Comparison of ENCODE assay signal across 26 cellular contexts in genomic region chr9:70630971-70631370, GRCh38.
A peak's percentile ranks its signal among the peaks of the same experiment; 100 is the strongest.
DNase-seq lines count a peak whose midpoint lies in the region; ATAC-seq, FAIRE-seq and TF ChIP-seq lines count a peak whose summit lies in the region.
"Had no signal": no experiment of that assay in that cellular context is flagged by ENCODE, and none has a peak within 500 bp of the region (broad histone marks: within the 10 kb centered on the region; RNA-seq: fewer than 3 reads in every experiment).

No MANE protein-coding gene starts in this region.

- no peaks in the 10 kb centered on the region for H3K36me3 ChIP-seq in BLaER1
- no peaks in the 10 kb centered on the region for H3K36me3 ChIP-seq in Loucy (ENCODE audit: insufficient read depth, low read length)
- H3K36me3 ChIP-seq: BE2C; BLaER1 treated with 17β-estradiol and CSF1 and Interleukin-3, amounts not matched to agents 10 nM and 100 nM had no signal

- H3K4me2 ChIP-seq in BLaER1 (peak overlapping the region; percentile 14), Loucy (ENCODE audit: low read depth, low read length, poor library complexity, severe bottlenecking) (peak overlapping the region; percentile 76)

- no peaks in the 10 kb centered on the region for H3K9me3 Mint-ChIP-seq in activated T-helper 17 cell treated with anti-CD3 and anti-CD28 coated beads, Interleukin-2, amount 50 U/mL, for 72 hours
- H3K9me3 Mint-ChIP-seq in stimulated activated effector memory CD8-positive, alpha-beta T cell treated with anti-CD3 and anti-CD28 coated beads, Interleukin-12 subunit alpha, Interleukin-12 subunit beta, amount 100 ng/mL, for 72 hours, result no peaks in the 10 kb centered on the region
- H3K9me3 Mint-ChIP-seq: CD4-positive, alpha-beta memory T cell; CD8-positive, alpha-beta memory T cell had no signal

- H3K4me3 Mint-ChIP-seq in activated T-helper 17 cell treated with anti-CD3 and anti-CD28 coated beads, Interleukin-2, amount 50 U/mL, for 72 hours, result no peak overlapping the region
- H3K4me3 Mint-ChIP-seq in stimulated activated effector memory CD8-positive, alpha-beta T cell treated with anti-CD3 and anti-CD28 coated beads, Interleukin-12 subunit alpha, Interleukin-12 subunit beta, amount 100 ng/mL, for 72 hours, result no peak overlapping the region
- H3K4me3 Mint-ChIP-seq: CD4-positive, alpha-beta memory T cell; CD4-positive, CD25-positive, alpha-beta regulatory T cell; CD8-positive, alpha-beta memory T cell had no signal

- no peak for FAIRE-seq in RCC 7860 (lab: Jason Lieb, UNC)
- FAIRE-seq: A204.1, GM12878, GM12892, GM18507 had no signal

- H3K27me3 ChIP-seq in BLaER1 (no peaks in the 10 kb centered on the region), Loucy (ENCODE audit: insufficient read depth, low read length, poor library complexity, severe bottlenecking) (no peaks in the 10 kb centered on the region)
- H3K27me3 ChIP-seq: BE2C; BLaER1 treated with 17β-estradiol and CSF1 and Interleukin-3, amounts not matched to agents 10 nM and 100 nM had no signal

- H3K4me1 Mint-ChIP-seq in activated T-helper 17 cell treated with anti-CD3 and anti-CD28 coated beads, Interleukin-2, amount 50 U/mL, for 72 hours, result no peaks in the 10 kb centered on the region
- H3K4me1 Mint-ChIP-seq in stimulated activated effector memory CD8-positive, alpha-beta T cell treated with anti-CD3 and anti-CD28 coated beads, Interleukin-12 subunit alpha, Interleukin-12 subunit beta, amount 100 ng/mL, for 72 hours, result peaks cover 6% of the 10 kb centered on the region

- H3K79me2 ChIP-seq in Loucy (ENCODE audit: insufficient read depth, low read length), result no peaks in the 10 kb centered on the region

- H4K20me1 ChIP-seq in BLaER1 (no peaks in the 10 kb centered on the region), Loucy (ENCODE audit: insufficient read depth, low read length, poor library complexity, severe bottlenecking) (no peaks in the 10 kb centered on the region)
- H4K20me1 ChIP-seq: BLaER1 treated with 17β-estradiol and CSF1 and Interleukin-3, amounts not matched to agents 10 nM and 100 nM had no signal

- ATAC-seq in activated T-helper 17 cell treated with anti-CD3 and anti-CD28 coated beads, Interleukin-2, amount 50 U/mL, for 72 hours (replicated peaks), result no peak
- no peak for ATAC-seq in stimulated activated effector memory CD8-positive, alpha-beta T cell treated with anti-CD3 and anti-CD28 coated beads, Interleukin-12 subunit alpha, Interleukin-12 subunit beta, amount 100 ng/mL, for 72 hours
- ATAC-seq: GM12878 had no signal

- H3K36me3 Mint-ChIP-seq in activated T-helper 17 cell treated with anti-CD3 and anti-CD28 coated beads, Interleukin-2, amount 50 U/mL, for 72 hours (ENCODE audit: low read depth), result no peaks in the 10 kb centered on the region
- H3K36me3 Mint-ChIP-seq in stimulated activated effector memory CD8-positive, alpha-beta T cell treated with anti-CD3 and anti-CD28 coated beads, Interleukin-12 subunit alpha, Interleukin-12 subunit beta, amount 100 ng/mL, for 72 hours, result no peaks in the 10 kb centered on the region
- H3K36me3 Mint-ChIP-seq: CD4-positive, alpha-beta memory T cell; CD4-positive, CD25-positive, alpha-beta regulatory T cell; CD8-positive, alpha-beta memory T cell had no signal

- no peaks in the 10 kb centered on the region for H3K9me2 ChIP-seq in Loucy (replicated peaks; ENCODE audit: low read depth, low read length)

- no peak overlapping the region for H3K27ac Mint-ChIP-seq in activated T-helper 17 cell treated with anti-CD3 and anti-CD28 coated beads, Interleukin-2, amount 50 U/mL, for 72 hours
- H3K27ac Mint-ChIP-seq in stimulated activated effector memory CD8-positive, alpha-beta T cell treated with anti-CD3 and anti-CD28 coated beads, Interleukin-12 subunit alpha, Interleukin-12 subunit beta, amount 100 ng/mL, for 72 hours, result no peak overlapping the region
- H3K27ac Mint-ChIP-seq: CD4-positive, alpha-beta memory T cell; CD4-positive, CD25-positive, alpha-beta regulatory T cell had no signal

- DNase-seq in NCI-H1048 (lab: John Stamatoyannopoulos, UW) (peak; percentile 46), RCC 7860 (ENCODE audit: low spot score) (no peak), AG20443 (ENCODE audit: low spot score) (no peak)
- DNase-seq in stimulated activated effector memory CD8-positive, alpha-beta T cell treated with anti-CD3 and anti-CD28 coated beads, Interleukin-12 subunit alpha, Interleukin-12 subunit beta, amount 100 ng/mL, for 72 hours (ENCODE audit: low spot score in 2 of 2), result no peak
- DNase-seq: 8988T; BE2C; CD4-positive, alpha-beta memory T cell; CD4-positive, CD25-positive, alpha-beta regulatory T cell; CD8-positive, alpha-beta memory T cell; COR-L47; DMS 273 treated with DMSO at 0.1 percent for 48 hours; DMS153; DMS53; DMS79; DND-41; EL; GDM1 had no signal

- TF ChIP-seq CTCF in Loucy (conservative IDR thresholded peaks at IDR 0.05; ENCODE audit: low read length), result no peak

- peaks cover 4% of the 10 kb centered on the region for H3K27me3 Mint-ChIP-seq in activated T-helper 17 cell treated with anti-CD3 and anti-CD28 coated beads, Interleukin-2, amount 50 U/mL, for 72 hours

- no peaks in the 10 kb centered on the region for H3F3A ChIP-seq in Loucy (ENCODE audit: low read depth)

- H3K27ac ChIP-seq in BLaER1, result no peak overlapping the region
- H3K27ac ChIP-seq: BLaER1 treated with 17β-estradiol and CSF1 and Interleukin-3, amounts not matched to agents 10 nM and 100 nM; C4-2B had no signal

- H3K4me1 ChIP-seq in BLaER1 (peaks cover 11% of the 10 kb centered on the region), Loucy (ENCODE audit: insufficient read depth, low read length, poor library complexity, severe bottlenecking) (peaks cover 22% of the 10 kb centered on the region)
- H3K4me1 ChIP-seq: BE2C had no signal

- H3K9me3 ChIP-seq in BLaER1 (no peaks in the 10 kb centered on the region), Loucy (ENCODE audit: insufficient read depth, low read depth, low read length) (no peaks in the 10 kb centered on the region)
- H3K9me3 ChIP-seq: BE2C; BLaER1 treated with 17β-estradiol and CSF1 and Interleukin-3, amounts not matched to agents 10 nM and 100 nM had no signal

- H3K4me3 ChIP-seq in BLaER1 (no peak overlapping the region), Loucy (ENCODE audit: low read length, poor library complexity, severe bottlenecking) (peak overlapping the region; percentile 46)
- H3K4me3 ChIP-seq: BLaER1 treated with 17β-estradiol and CSF1 and Interleukin-3, amounts not matched to agents 10 nM and 100 nM; GM12878 had no signal

- H3K9ac ChIP-seq in BLaER1 (no peak overlapping the region), Loucy (ENCODE audit: low read depth, low read length, poor library complexity, severe bottlenecking) (no peak overlapping the region)
- H3K9ac ChIP-seq: BLaER1 treated with 17β-estradiol and CSF1 and Interleukin-3, amounts not matched to agents 10 nM and 100 nM had no signal

- no peak overlapping the region for H2AFZ ChIP-seq in Loucy (ENCODE audit: low read length)
